Comparison of ENCODE assay signal across 12 cellular contexts in genomic region chrX:110414273-110414672, GRCh38. TPM values are rescaled to one million over a fixed set of nuclear protein-coding genes. Genes with fewer than 3 reads are reported as not detected.
A peak's percentile ranks its signal among the peaks of the same experiment; 100 is the strongest.
DNase-seq lines count a peak whose midpoint lies in the region; ATAC-seq, FAIRE-seq and TF ChIP-seq lines count a peak whose summit lies in the region.
"Had no signal": no experiment of that assay in that cellular context is flagged by ENCODE, and none has a peak within 500 bp of the region (broad histone marks: within the 10 kb centered on the region; RNA-seq: fewer than 3 reads in every experiment).

No MANE protein-coding gene starts in this region.

- 0 out of 2 replicates have a peak overlapping the region, but pooled peaks have one; percentile 35 for H3K27ac ChIP-seq in Karpas-422 (ENCODE audit: low read length)
- H3K27ac ChIP-seq in breast epithelium, result no peak overlapping the region
- H3K27ac ChIP-seq: skin epidermis had no signal

- TF ChIP-seq POLR2A in GM12891 (IDR thresholded peaks at IDR 0.05; ENCODE audit: low read depth, low read length) (no peak), breast epithelium (IDR thresholded peaks at IDR 0.05) (no peak)

- no peak for TF ChIP-seq CTCF in breast epithelium (IDR thresholded peaks at IDR 0.05)

- H2AFZ ChIP-seq in Karpas-422 (ENCODE audit: low read length), result no peak overlapping the region

- H3K9ac ChIP-seq in Karpas-422 (ENCODE audit: low read length), result no peak overlapping the region

- no peaks in the 10 kb centered on the region for H3K9me2 ChIP-seq in Karpas-422 (replicated peaks; ENCODE audit: insufficient read depth, low read length)

- H3K36me3 ChIP-seq in Karpas-422 (ENCODE audit: insufficient read depth, low read length) (no peaks in the 10 kb centered on the region), breast epithelium (no peaks in the 10 kb centered on the region)

- intact Hi-C loops in breast epithelium (cut with DNase I; ENCODE audit: low total_unique reads), result loop anchor here (5.0 kb wide), 1 partner anchor 92 kb away; no protein-coding TSS in a partner anchor

- no peaks in the 10 kb centered on the region for H3K27me3 ChIP-seq in Karpas-422 (ENCODE audit: low read length)
- H3K27me3 ChIP-seq in breast epithelium, result peaks cover 0 to 88% of the 10 kb centered on the region in 2 donors

- DNase-seq in GM12891 (ENCODE audit: insufficient read length, low spot score) (no peak), Karpas-422 (peak; percentile 69), breast epithelium (ENCODE audit: low spot score in 2 of 2) (no peak), frontal cortex (ENCODE audit: low spot score in 2 of 2) (no peak), anterior cingulate cortex (lab: John Stamatoyannopoulos, UW) (no peak)
- DNase-seq in activated effector memory CD4-positive, alpha-beta T cell treated with anti-CD3 and anti-CD28 coated beads, Interleukin-2, amount 50 U/mL, for 16 hours, result no peak
- DNase-seq: activated CD4-positive, alpha-beta T cell treated with anti-CD3 and anti-CD28 coated beads for 4 hours; cerebellar nuclear complex; naive B cell had no signal

- H3K4me2 ChIP-seq in Karpas-422 (ENCODE audit: low read depth, low read length, poor library complexity, severe bottlenecking), result peak overlapping the region; percentile 31

- ATAC-seq in GM19467 (IDR thresholded peaks at IDR 0.05; ENCODE audit: unreplicated experiment) (peak; percentile 20), HG02885 (IDR thresholded peaks at IDR 0.05; ENCODE audit: poor library complexity, unreplicated experiment) (peak; percentile 17)

- no peak overlapping the region for H3K4me3 ChIP-seq in Karpas-422 (ENCODE audit: low read length)
- no peak overlapping the region for H3K4me3 ChIP-seq in breast epithelium
- H3K4me3 ChIP-seq: skin epidermis had no signal

- H3K4me1 ChIP-seq in Karpas-422 (ENCODE audit: low read length), result peaks cover 29% of the 10 kb centered on the region
- no peaks in the 10 kb centered on the region for H3K4me1 ChIP-seq in breast epithelium

- no peak for FAIRE-seq in GM12891 (lab: Jason Lieb, UNC)
- no peak for FAIRE-seq in frontal cortex (lab: Jason Lieb, UNC)

- H3K79me2 ChIP-seq in Karpas-422 (ENCODE audit: low read length), result no peaks in the 10 kb centered on the region

- no peaks in the 10 kb centered on the region for H4K20me1 ChIP-seq in Karpas-422 (ENCODE audit: insufficient read depth, low read depth, low read length)

- no peaks in the 10 kb centered on the region for H3K9me3 ChIP-seq in Karpas-422 (ENCODE audit: low read length)
- no peaks in the 10 kb centered on the region for H3K9me3 ChIP-seq in breast epithelium

TF ChIP-seq in GM12891, 5 proteins besides CTCF, POLR2A, EP300 and RAD21:
- TF ChIP-seq SPI1 (IDR thresholded peaks at IDR 0.05; ENCODE audit: low read depth, low read length) (peak; percentile 43), PAX5 (IDR thresholded peaks at IDR 0.05; ENCODE audit: insufficient read depth, low read length, severe bottlenecking) (no peak)

RNA-seq across cellular contexts. Expression of gene RTL9, which starts 55.6 kb away (rescaled TPM):
- polyA plus RNA-seq in GM12891 (2012; ENCODE audit: low read depth, missing spikeins), result 0.21 TPM
- 0.07 TPM in 1 of 2 replicates, not detected in the other for total RNA-seq in Karpas-422 (2014; rRNA removed; shearing (Covaris generic); ENCODE audit: low replicate concordance)
- total RNA-seq in breast epithelium, result under 1 TPM in 2 of 3 donors, not detected in 1; 0.15 to 0.32 TPM
- under 0.01 TPM for total RNA-seq in frontal cortex
